In the genomic region with DNA sequence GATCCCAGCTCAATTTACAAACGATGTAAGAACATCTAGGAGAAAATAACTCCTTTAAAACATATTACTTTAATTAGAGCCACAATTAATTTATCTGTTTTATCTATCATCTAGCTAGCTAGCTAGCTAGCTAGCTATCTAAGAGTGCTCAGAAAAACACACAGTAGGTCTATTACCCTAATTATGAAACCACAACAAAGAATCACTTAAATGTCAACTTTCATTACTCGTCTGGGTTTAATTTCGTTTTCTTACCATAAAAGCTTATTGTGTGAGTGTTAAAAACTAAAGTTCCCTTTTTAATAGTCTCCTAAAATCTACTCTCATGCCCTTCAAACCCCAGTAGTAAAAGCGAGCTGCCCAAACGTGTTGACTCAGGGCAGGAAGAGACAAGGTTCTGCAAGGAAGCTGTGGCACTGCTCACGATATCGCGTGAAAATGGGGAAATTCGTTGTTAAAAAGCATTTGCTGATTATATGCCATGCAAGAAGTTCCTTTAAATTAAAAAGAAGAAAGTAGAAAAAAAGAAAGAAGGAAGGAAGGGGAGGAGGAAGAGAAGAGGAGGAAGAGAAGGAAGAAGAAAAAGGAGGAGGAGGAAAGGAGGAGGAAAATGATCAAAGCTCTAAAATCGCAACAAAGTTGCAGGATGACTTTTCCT, we compare ENCODE assay signal across 8 cellular contexts. TPM values are rescaled to one million over a fixed set of nuclear protein-coding genes. Genes with fewer than 3 reads are reported as not detected.
DNase-seq lines count a peak whose midpoint lies in the region; ATAC-seq, FAIRE-seq and TF ChIP-seq lines count a peak whose summit lies in the region.

No MANE protein-coding gene starts in this region.

- in situ Hi-C loops in Panc1 (cut with HindIII; ENCODE audit: low pct_unique_long_range_greater_than_20kb, low sequenced_read_pairs) (no loop called here), astrocyte of the cerebellum (cut with HindIII; ENCODE audit: low sequenced_read_pairs) (no loop called here)

- H4K20me1 ChIP-seq in keratinocyte (ENCODE audit: control insufficient read depth, extremely low read depth, insufficient read depth, low read length), result no peaks in the 10 kb centered on the region

- dilution Hi-C loops in keratinocyte (cut with MboI; ENCODE audit: extremely low pct_ligation_motif_present, low sequenced_read_pairs), result no loop called here

- BruUV-seq in Panc1 (replicated peaks; lab: Mats Ljungman, UMichigan), result no TSS peak

- H3K9ac ChIP-seq in keratinocyte (ENCODE audit: control insufficient read depth, extremely low read depth, insufficient read depth, low read length), result peak overlapping the region; percentile 85

- intact Hi-C loops in Panc1 (cut with micrococcal nuclease; ENCODE audit: unreplicated experiment), result no loop called here

- DNase-seq in Panc1 (ENCODE audit: low read depth, low spot score), result no peak
- DNase-seq in astrocyte of the cerebellum (ENCODE audit: low read depth), result no peak
- no peak for DNase-seq in keratinocyte (ENCODE audit: low read depth, low spot score)
- peak; percentile 4 for DNase-seq in stimulated activated CD8-positive, alpha-beta memory T cell treated with anti-CD3 and anti-CD28 coated beads, Interleukin-4, amount 100 ng/mL, for 24 hours (ENCODE audit: low read depth)
- DNase-seq in NCI-H345 (lab: John Stamatoyannopoulos, UW), result no peak

- FAIRE-seq in keratinocyte (lab: Jason Lieb, UNC), result no peak

- no peaks in the 10 kb centered on the region for H3K9me1 ChIP-seq in keratinocyte (ENCODE audit: control insufficient read depth, extremely low read depth, insufficient read depth, low read length)

- peak overlapping the region; percentile 28 for H2AFZ ChIP-seq in ACC112 (ENCODE audit: low read length, unreplicated experiment)
- H2AFZ ChIP-seq in keratinocyte (ENCODE audit: control insufficient read depth, low read length), result peak overlapping the region; percentile 72

- POLR2A ChIA-PET in Panc1 (lab: Charles Lee), result no interaction called here

- CTCF ChIA-PET in Panc1 (lab: Charles Lee), result no interaction called here

- H3K36me3 ChIP-seq in ACC112 (ENCODE audit: insufficient read depth, low read length), result no peaks in the 10 kb centered on the region
- H3K36me3 ChIP-seq in Panc1 (ENCODE audit: control insufficient read depth, insufficient read depth, low read length), result no peaks in the 10 kb centered on the region
- H3K36me3 ChIP-seq in keratinocyte (ENCODE audit: control insufficient read depth in 2 of 2, extremely low read depth in 1 of 2, insufficient read depth in 2 of 2, low read length in 2 of 2), result no peaks in the 10 kb centered on the region

- H3K4me3 ChIP-seq in ACC112 (ENCODE audit: low read depth, low read length) (peak overlapping the region; percentile 85), Panc1 (ENCODE audit: low read depth in 2 of 2, low read length in 2 of 2) (peak overlapping the region; percentile 47 to 66), astrocyte of the cerebellum (ENCODE audit: low read depth, low read length) (peak overlapping the region; percentile 53), keratinocyte (ENCODE audit: control insufficient read depth in 2 of 3, extremely low read depth in 1 of 3, insufficient read depth in 2 of 3, low read depth in 1 of 3, low read length in 3 of 3) (peak overlapping the region; percentile 38 to 71 (median 68))

- H3K27ac ChIP-seq in ACC112 (ENCODE audit: low read depth, low read length) (no peak overlapping the region), Panc1 (ENCODE audit: low read length) (no peak overlapping the region), keratinocyte (ENCODE audit: control insufficient read depth, insufficient read depth, low read length) (peak overlapping the region; percentile 79)

- ATAC-seq in GM19395 (IDR thresholded peaks at IDR 0.05; ENCODE audit: unreplicated experiment) (peak; percentile 19), Panc1 (no peak), GM19324 (IDR thresholded peaks at IDR 0.05; ENCODE audit: low FRiP score, unreplicated experiment) (no peak)

- H3K4me1 ChIP-seq in ACC112 (ENCODE audit: control insufficient read depth, insufficient read depth, low read length, unreplicated experiment) (no peaks in the 10 kb centered on the region), Panc1 (ENCODE audit: control insufficient read depth, insufficient read depth, low read length) (peaks cover 7% of the 10 kb centered on the region), keratinocyte (ENCODE audit: control insufficient read depth, extremely low read depth, insufficient read depth, low read length) (peaks cover 7% of the 10 kb centered on the region)

- H3K27me3 ChIP-seq in ACC112 (ENCODE audit: insufficient read depth, low read length) (no peaks in the 10 kb centered on the region), Panc1 (ENCODE audit: control insufficient read depth, insufficient read depth, low read length) (peaks cover 37% of the 10 kb centered on the region), keratinocyte (ENCODE audit: control insufficient read depth, extremely low read depth, insufficient read depth, low read length) (no peaks in the 10 kb centered on the region)

- peak overlapping the region; percentile 76 for H3K4me2 ChIP-seq in keratinocyte (ENCODE audit: control insufficient read depth, extremely low read depth, insufficient read depth, low read depth, low read length)

- H3K79me2 ChIP-seq in ACC112 (ENCODE audit: control insufficient read depth, insufficient read depth, low read length, unreplicated experiment), result no peaks in the 10 kb centered on the region
- no peaks in the 10 kb centered on the region for H3K79me2 ChIP-seq in keratinocyte (ENCODE audit: control insufficient read depth, insufficient read depth, low read length)

- H3K9me3 ChIP-seq in Panc1 (ENCODE audit: control insufficient read depth, insufficient read depth, low read depth, low read length), result no peaks in the 10 kb centered on the region
- H3K9me3 ChIP-seq in keratinocyte (ENCODE audit: control insufficient read depth, low read depth, low read length), result no peaks in the 10 kb centered on the region

- TF ChIP-seq CTCF in Panc1 (IDR thresholded peaks at IDR 0.05), result no peak
- no peak for TF ChIP-seq CTCF in astrocyte of the cerebellum (IDR thresholded peaks at IDR 0.05; ENCODE audit: low read depth, low read length, missing control alignments)
- TF ChIP-seq CTCF in keratinocyte (optimal IDR thresholded peaks at IDR 0.05 in 1 of 3, IDR thresholded peaks at IDR 0.05 in 1 of 3, conservative IDR thresholded peaks at IDR 0.05 in 1 of 3; ENCODE audit: extremely low read depth in 1 of 3, insufficient read depth in 2 of 3, low read length in 3 of 3), result no peak

RNA-seq across cellular contexts. Expression of gene MBNL3, which starts 0.6 kb away (rescaled TPM):
- 0.39 TPM for total RNA-seq in Panc1 (2021; ENCODE audit: unreplicated experiment)
- polyA plus RNA-seq in Panc1 (2012; ENCODE audit: insufficient read length), result not detected
- 6.9 to 7.1 TPM (median 6.9 TPM) in 3 replicates for polyA plus RNA-seq in keratinocyte
- polyA plus RNA-seq in keratinocyte (2011; ENCODE audit: low read depth), result 11.2 TPM
- polyA plus RNA-seq in keratinocyte (2011; cell fraction: cytosol; rRNA removed), result 4.1 and 6.2 TPM in 2 replicates
- 4.1 and 4.6 TPM in 2 replicates for polyA plus RNA-seq in keratinocyte (2011; cell fraction: nucleus; rRNA removed)
- polyA plus RNA-seq in keratinocyte (2012; ENCODE audit: low replicate concordance), result 2.0 and 3.8 TPM in 2 replicates
- 31.9 to 42.2 TPM (median 33.8 TPM) in 3 replicates for polyA minus RNA-seq in keratinocyte
- polyA minus RNA-seq in keratinocyte (2011; cell fraction: cytosol; rRNA and poly(A)+ RNA removed), result 20.9 TPM
- polyA minus RNA-seq in keratinocyte (2011; cell fraction: nucleus; rRNA and poly(A)+ RNA removed), result 6.0 and 7.9 TPM in 2 replicates
